In genomic region chr9:115514454-115514853, GRCh38 we compare ENCODE assay signal across 22 cellular contexts.
"Had no signal": no experiment of that assay in that cellular context is flagged by ENCODE, and none has a peak within 500 bp of the region (broad histone marks: within the 10 kb centered on the region; RNA-seq: fewer than 3 reads in every experiment).

No MANE protein-coding gene starts in this region.

- H3K4me3 ChIP-seq: esophagus muscularis mucosa, gastroesophageal sphincter, heart right ventricle, lower lobe of right lung, right lobe of liver, thoracic aorta, transverse colon, upper lobe of right lung, uterus had no signal

- ATAC-seq: foreskin keratinocyte; gastroesophageal sphincter; heart right ventricle; left ventricle myocardium superior; lower lobe of right lung; natural killer cell; right lobe of liver; stimulated activated naive B cell treated with anti-CD40 and anti-IgM and Interleukin-4, amounts not matched to agents 10 μg/mL and 1 μg/mL and 100 μg/mL, for 72 hours; upper lobe of right lung had no signal

- DNase-seq: effector CD8-positive, alpha-beta T cell; foreskin keratinocyte; glutamatergic neuron; heart right ventricle; hippocampal formation; left ventricle myocardium superior; lower lobe of right lung; natural killer cell; right lobe of liver; small intestine; stimulated activated CD4-positive, alpha-beta T cell treated with anti-CD3 and anti-CD28 coated beads, Interleukin-15, amount 100 ng/mL, for 24 hours; stimulated activated CD4-positive, alpha-beta T cell treated with anti-CD3 and anti-CD28 coated beads, Interleukin-2, amount 100 ng/mL, for 48 hours; stimulated activated naive B cell treated with anti-CD40 and anti-IgM and Interleukin-4, amounts not matched to agents 10 μg/mL and 1 μg/mL and 100 μg/mL, for 72 hours; transverse colon; upper lobe of right lung; uterus had no signal

- H2AFZ ChIP-seq: parathyroid adenoma had no signal

- H3K9ac ChIP-seq: parathyroid adenoma had no signal

- H3K9me3 ChIP-seq: esophagus muscularis mucosa, gastroesophageal sphincter, lower lobe of right lung, right lobe of liver, thoracic aorta, transverse colon, upper lobe of right lung, uterus had no signal

- H3K27ac ChIP-seq: esophagus muscularis mucosa, foreskin keratinocyte, gastroesophageal sphincter, heart right ventricle, lower lobe of right lung, parathyroid adenoma, right lobe of liver, thoracic aorta, transverse colon, upper lobe of right lung, uterus had no signal

- H3K9me3 Mint-ChIP-seq: stimulated activated naive B cell treated with anti-CD40 and anti-IgM and Interleukin-4, amounts not matched to agents 10 μg/mL and 1 μg/mL and 100 μg/mL, for 72 hours; stimulated activated naive CD8-positive, alpha-beta T cell treated with anti-CD3 and anti-CD28 coated beads, Interleukin-15, Interleukin-2, amounts not matched to agents 100 ng/mL and 50 ng/mL, for 24 hours had no signal

- H3K36me3 Mint-ChIP-seq: natural killer cell; stimulated activated naive B cell treated with anti-CD40 and anti-IgM and Interleukin-4, amounts not matched to agents 10 μg/mL and 1 μg/mL and 100 μg/mL, for 72 hours had no signal

- H3K79me2 ChIP-seq: parathyroid adenoma had no signal

- H3K4me1 ChIP-seq: esophagus muscularis mucosa, foreskin keratinocyte, gastroesophageal sphincter, heart right ventricle, lower lobe of right lung, parathyroid adenoma, right lobe of liver, transverse colon, upper lobe of right lung, uterus had no signal

- H3K4me1 Mint-ChIP-seq: natural killer cell; stimulated activated naive B cell treated with anti-CD40 and anti-IgM and Interleukin-4, amounts not matched to agents 10 μg/mL and 1 μg/mL and 100 μg/mL, for 72 hours had no signal

- H3K27me3 ChIP-seq: esophagus muscularis mucosa, foreskin keratinocyte, gastroesophageal sphincter, heart right ventricle, right lobe of liver, transverse colon, uterus had no signal

- H3K36me3 ChIP-seq: esophagus muscularis mucosa, gastroesophageal sphincter, heart right ventricle, lower lobe of right lung, right lobe of liver, thoracic aorta, transverse colon, upper lobe of right lung, uterus had no signal

- H3K27ac Mint-ChIP-seq: natural killer cell; progenitor cell of endocrine pancreas; stimulated activated naive B cell treated with anti-CD40 and anti-IgM and Interleukin-4, amounts not matched to agents 10 μg/mL and 1 μg/mL and 100 μg/mL, for 72 hours; stimulated activated naive CD8-positive, alpha-beta T cell treated with anti-CD3 and anti-CD28 coated beads, Interleukin-15, Interleukin-2, amounts not matched to agents 100 ng/mL and 50 ng/mL, for 24 hours had no signal

- H3K27me3 Mint-ChIP-seq: progenitor cell of endocrine pancreas; stimulated activated naive B cell treated with anti-CD40 and anti-IgM and Interleukin-4, amounts not matched to agents 10 μg/mL and 1 μg/mL and 100 μg/mL, for 72 hours had no signal

- H3K4me3 Mint-ChIP-seq: natural killer cell; stimulated activated naive B cell treated with anti-CD40 and anti-IgM and Interleukin-4, amounts not matched to agents 10 μg/mL and 1 μg/mL and 100 μg/mL, for 72 hours; stimulated activated naive CD8-positive, alpha-beta T cell treated with anti-CD3 and anti-CD28 coated beads, Interleukin-15, Interleukin-2, amounts not matched to agents 100 ng/mL and 50 ng/mL, for 24 hours had no signal
